ENCODE assay signal across 1 cellular context in the genomic region with DNA sequence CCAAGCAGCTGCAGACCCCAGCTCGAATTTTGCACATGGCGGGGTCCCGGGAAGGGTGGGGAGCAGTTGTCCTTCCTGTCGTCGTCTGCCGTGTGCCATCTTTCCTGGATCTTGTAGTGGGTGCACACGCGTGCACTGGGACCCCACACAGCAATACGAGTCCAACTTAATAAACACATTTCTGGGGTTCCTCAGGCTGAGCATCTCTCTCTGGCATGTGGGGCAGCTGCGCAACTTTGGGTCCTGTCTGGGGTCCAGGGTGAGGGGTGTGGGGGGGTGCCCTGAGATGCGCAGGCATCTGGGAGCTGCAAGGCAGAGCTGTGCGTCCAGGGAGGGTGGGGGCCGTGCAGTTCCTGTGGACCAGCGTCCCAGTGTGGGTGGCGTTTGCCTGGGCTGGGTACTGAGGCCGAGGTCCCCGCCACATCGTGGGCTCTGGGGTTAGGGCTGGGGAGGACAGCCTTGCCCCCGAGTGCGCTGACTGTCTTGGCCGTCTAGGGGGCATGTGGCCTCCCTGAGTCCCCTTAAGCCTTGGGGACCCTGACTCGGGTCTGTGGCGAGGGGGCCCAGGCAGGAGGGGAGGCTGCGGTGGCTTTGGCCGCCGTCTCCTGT.
A peak's percentile ranks its signal among the peaks of the same experiment; 100 is the strongest.
TF ChIP-seq lines count a peak whose summit lies in the region.

No MANE protein-coding gene starts in this region.

TF ChIP-seq in K562, 482 proteins besides CTCF, POLR2A, EP300 and RAD21 (continued from another document):
- TF ChIP-seq, protein P1, sequence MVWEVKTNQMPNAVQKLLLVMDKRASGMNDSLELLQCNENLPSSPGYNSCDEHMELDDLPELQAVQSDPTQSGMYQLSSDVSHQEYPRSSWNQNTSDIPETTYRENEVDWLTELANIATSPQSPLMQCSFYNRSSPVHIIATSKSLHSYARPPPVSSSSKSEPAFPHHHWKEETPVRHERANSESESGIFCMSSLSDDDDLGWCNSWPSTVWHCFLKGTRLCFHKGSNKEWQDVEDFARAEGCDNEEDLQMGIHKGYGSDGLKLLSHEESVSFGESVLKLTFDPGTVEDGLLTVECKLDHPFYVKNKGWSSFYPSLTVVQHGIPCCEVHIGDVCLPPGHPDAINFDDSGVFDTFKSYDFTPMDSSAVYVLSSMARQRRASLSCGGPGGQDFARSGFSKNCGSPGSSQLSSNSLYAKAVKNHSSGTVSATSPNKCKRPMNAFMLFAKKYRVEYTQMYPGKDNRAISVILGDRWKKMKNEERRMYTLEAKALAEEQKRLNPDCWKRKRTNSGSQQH (CRISPR knock-in tag; IDR thresholded peaks at IDR 0.05), result no peak
- TF ChIP-seq, protein P2, sequence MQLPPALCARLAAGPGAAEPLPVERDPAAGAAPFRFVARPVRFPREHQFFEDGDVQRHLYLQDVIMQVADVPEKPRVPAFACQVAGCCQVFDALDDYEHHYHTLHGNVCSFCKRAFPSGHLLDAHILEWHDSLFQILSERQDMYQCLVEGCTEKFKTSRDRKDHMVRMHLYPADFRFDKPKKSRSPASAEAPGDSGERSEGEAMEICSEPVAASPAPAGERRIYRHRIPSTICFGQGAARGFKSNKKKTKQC (CRISPR knock-in tag; IDR thresholded peaks at IDR 0.05), result 0 out of 2 replicates have a peak, but pooled peaks have one; percentile 19
- 0 out of 2 replicates have a peak, but pooled peaks have one; percentile 21 for TF ChIP-seq SUPT5H (IDR thresholded peaks at IDR 0.05)
- no peak for TF ChIP-seq PCBP1 (IDR thresholded peaks at IDR 0.05; ENCODE audit: low read depth, low read length, poor library complexity, severe bottlenecking)
- no peak for TF ChIP-seq ZNF197 (CRISPR knock-in tag; IDR thresholded peaks at IDR 0.05; ENCODE audit: low read depth)
